ENCODE assay signal across 24 cellular contexts in genomic region chrX:14616301-14616700, GRCh38.
DNase-seq lines count a peak whose midpoint lies in the region; ATAC-seq, FAIRE-seq and TF ChIP-seq lines count a peak whose summit lies in the region.
"Had no signal": no experiment of that assay in that cellular context is flagged by ENCODE, and none has a peak within 500 bp of the region (broad histone marks: within the 10 kb centered on the region; RNA-seq: fewer than 3 reads in every experiment).

No MANE protein-coding gene starts in this region.

- TF ChIP-seq CTCF in fibroblast of lung (conservative IDR thresholded peaks at IDR 0.05 in 1 of 2, IDR thresholded peaks at IDR 0.05 in 1 of 2; ENCODE audit: low read depth in 1 of 2, low read length in 2 of 2): no peak

- H3K4me2 ChIP-seq in fibroblast of lung (ENCODE audit: extremely low read depth, insufficient read depth, low read length) (no peak overlapping the region), mesenchymal stem cell (ENCODE audit: low read length, poor library complexity, severe bottlenecking) (no peak overlapping the region)
- H3K4me2 ChIP-seq: GM23338, SK-N-SH had no signal

- H3K4me1 ChIP-seq in fibroblast of lung (ENCODE audit: control insufficient read depth, extremely low read depth, insufficient read depth, low read length): no peaks in the 10 kb centered on the region
- no peaks in the 10 kb centered on the region for H3K4me1 ChIP-seq in mesenchymal stem cell (ENCODE audit: control insufficient read depth, insufficient read depth, low read depth, low read length)
- H3K4me1 ChIP-seq in small intestine (ENCODE audit: control insufficient read depth in 2 of 2, insufficient read depth in 1 of 2, low read depth in 1 of 2, low read length in 1 of 2): no peaks in the 10 kb centered on the region
- H3K4me1 ChIP-seq: HAP-1 had no signal

- no peak overlapping the region for H2BK120ac ChIP-seq in mesenchymal stem cell (ENCODE audit: low read depth, low read length)

- H2AK5ac ChIP-seq in mesenchymal stem cell (ENCODE audit: low read length, severe bottlenecking): no peak overlapping the region

- no peak overlapping the region for H2BK15ac ChIP-seq in mesenchymal stem cell (ENCODE audit: low read depth, poor library complexity, severe bottlenecking)

- H3K79me1 ChIP-seq in mesenchymal stem cell (replicated peaks; ENCODE audit: low read length, poor library complexity, severe bottlenecking): no peaks in the 10 kb centered on the region

- H3K9me3 ChIP-seq in fibroblast of lung (ENCODE audit: control insufficient read depth, insufficient read depth, low read depth, low read length) (no peaks in the 10 kb centered on the region), mesenchymal stem cell (ENCODE audit: control insufficient read depth, low read length) (no peaks in the 10 kb centered on the region), small intestine (ENCODE audit: control insufficient read depth, low read depth) (no peaks in the 10 kb centered on the region)
- H3K9me3 ChIP-seq: HAP-1, SK-N-SH had no signal

- no peak overlapping the region for H3K27ac ChIP-seq in fibroblast of lung (ENCODE audit: insufficient read depth, low read length)
- no peak overlapping the region for H3K27ac ChIP-seq in mesenchymal stem cell (ENCODE audit: low read length, poor library complexity, severe bottlenecking)
- no peak overlapping the region for H3K27ac ChIP-seq in small intestine (ENCODE audit: low read depth in 1 of 2, low read length in 1 of 2)
- H3K27ac ChIP-seq: HL-60 had no signal

- H4K8ac ChIP-seq in mesenchymal stem cell (ENCODE audit: low read length): no peak overlapping the region

- no peak overlapping the region for H3K18ac ChIP-seq in mesenchymal stem cell (ENCODE audit: low read depth in 1 of 2, low read length in 2 of 2)

- no peaks in the 10 kb centered on the region for H3K36me3 ChIP-seq in fibroblast of lung (ENCODE audit: control insufficient read depth, insufficient read depth, low read length)
- no peaks in the 10 kb centered on the region for H3K36me3 ChIP-seq in mesenchymal stem cell (ENCODE audit: control insufficient read depth in 1 of 2, insufficient read depth in 2 of 2, low read depth in 1 of 2, low read length in 2 of 2)
- no peaks in the 10 kb centered on the region for H3K36me3 ChIP-seq in small intestine (ENCODE audit: control insufficient read depth in 2 of 2, insufficient read depth in 2 of 2, low read length in 2 of 2)
- H3K36me3 ChIP-seq: HAP-1 had no signal

- FAIRE-seq in small intestine (lab: Jason Lieb, UNC): no peak
- FAIRE-seq: GM12891, HepG2 had no signal

- 78% methylated on average over 3 of the region's 4 CpGs for WGBS in mesenchymal stem cell
- WGBS in small intestine, 3 donors: 50 to 63% (median 50%) methylated on average over 4 of the region's 4 CpGs

- DNase-seq in GM03348 (ENCODE audit: low spot score) (peak; percentile 1), fibroblast of lung (ENCODE audit: low read depth in 2 of 2) (peak; percentile 1 to 72), mesenchymal stem cell (peak; percentile 8), small intestine (peak; percentile 0), left ventricle myocardium superior (no peak)
- no peak for DNase-seq in stimulated activated CD4-positive, alpha-beta T cell treated with anti-CD3 and anti-CD28 coated beads, Interleukin-2, amount 100 ng/mL, for 48 hours
- DNase-seq: AML-193; Calu3; CD8-positive, alpha-beta T cell; KG1; NCI-H1092 treated with DMSO at 0.1 percent for 48 hours; NCI-H146; NCI-H2029; NCI-H2227 treated with DMSO at 0.1 percent for 48 hours; NCI-H774; SIG-M5; SK-N-SH had no signal

- no peak overlapping the region for H3K4ac ChIP-seq in mesenchymal stem cell (ENCODE audit: low read depth in 1 of 2, low read length in 2 of 2)

- H3K27me3 ChIP-seq in fibroblast of lung (ENCODE audit: control insufficient read depth, insufficient read depth, low read length) (no peaks in the 10 kb centered on the region), mesenchymal stem cell (ENCODE audit: control insufficient read depth in 1 of 2, insufficient read depth in 1 of 2, low read length in 2 of 2) (no peaks in the 10 kb centered on the region), small intestine (ENCODE audit: control insufficient read depth in 2 of 2, insufficient read depth in 2 of 2, low read length in 2 of 2) (no peaks in the 10 kb centered on the region)

- H3K9ac ChIP-seq in fibroblast of lung (ENCODE audit: insufficient read depth, low read length) (no peak overlapping the region), mesenchymal stem cell (ENCODE audit: low read length) (no peak overlapping the region)
- H3K9ac ChIP-seq: SK-N-SH had no signal

- no peak overlapping the region for H2BK5ac ChIP-seq in mesenchymal stem cell (ENCODE audit: low read depth, low read length, poor library complexity, severe bottlenecking)

- H2AFZ ChIP-seq in fibroblast of lung (ENCODE audit: low read length): no peak overlapping the region
- no peak overlapping the region for H2AFZ ChIP-seq in mesenchymal stem cell (ENCODE audit: low read depth, low read length)
- H2AFZ ChIP-seq: GM23338 had no signal

- no peak overlapping the region for H2BK12ac ChIP-seq in mesenchymal stem cell (ENCODE audit: low read length in 2 of 2)

- H4K91ac ChIP-seq in mesenchymal stem cell (ENCODE audit: low read length): no peak overlapping the region

- H3K4me3 ChIP-seq in fibroblast of lung (replicated peaks in 1 of 4; ENCODE audit: control extremely low read depth in 1 of 4, insufficient read depth in 1 of 4, low read depth in 3 of 4, low read length in 4 of 4) (no peak overlapping the region), mesenchymal stem cell (ENCODE audit: insufficient read depth in 1 of 2, low read depth in 1 of 2, low read length in 2 of 2) (no peak overlapping the region), small intestine (ENCODE audit: low read depth in 1 of 2, low read length in 2 of 2) (no peak overlapping the region)
- H3K4me3 ChIP-seq: GM23338, HAP-1 had no signal

- ATAC-seq in left ventricle myocardium superior (no peak), HG03095 (IDR thresholded peaks at IDR 0.05; ENCODE audit: unreplicated experiment) (no peak)
- ATAC-seq: CD8-positive, alpha-beta T cell; GM23338; HepG2; Panc1 had no signal

- no peak overlapping the region for H3K14ac ChIP-seq in mesenchymal stem cell (ENCODE audit: low read length in 2 of 2)

- H3K23ac ChIP-seq in mesenchymal stem cell (ENCODE audit: low read length in 2 of 2): no peak overlapping the region

- no peaks in the 10 kb centered on the region for H4K20me1 ChIP-seq in fibroblast of lung (ENCODE audit: control insufficient read depth, extremely low read depth, insufficient read depth, low read length)

- intact Hi-C loops in left ventricle myocardium superior (cut with micrococcal nuclease): no loop called here

- no peaks in the 10 kb centered on the region for H3K79me2 ChIP-seq in fibroblast of lung (ENCODE audit: control insufficient read depth, insufficient read depth, low read length)

Comparison
In these comparisons a context has a peak if more than half of its experiments do, and no peak if none do; other contexts are left out.
1. DNase-seq: peak in GM03348 (single experiment), fibroblast of lung (2 of 2), mesenchymal stem cell (single experiment) and small intestine (single experiment); none in stimulated activated CD4-positive, alpha-beta T cell treated with anti-CD3 and anti-CD28 coated beads, Interleukin-2, amount 100 ng/mL, for 48 hours (0 of 2) and left ventricle myocardium superior (single experiment).